In the genomic region with DNA sequence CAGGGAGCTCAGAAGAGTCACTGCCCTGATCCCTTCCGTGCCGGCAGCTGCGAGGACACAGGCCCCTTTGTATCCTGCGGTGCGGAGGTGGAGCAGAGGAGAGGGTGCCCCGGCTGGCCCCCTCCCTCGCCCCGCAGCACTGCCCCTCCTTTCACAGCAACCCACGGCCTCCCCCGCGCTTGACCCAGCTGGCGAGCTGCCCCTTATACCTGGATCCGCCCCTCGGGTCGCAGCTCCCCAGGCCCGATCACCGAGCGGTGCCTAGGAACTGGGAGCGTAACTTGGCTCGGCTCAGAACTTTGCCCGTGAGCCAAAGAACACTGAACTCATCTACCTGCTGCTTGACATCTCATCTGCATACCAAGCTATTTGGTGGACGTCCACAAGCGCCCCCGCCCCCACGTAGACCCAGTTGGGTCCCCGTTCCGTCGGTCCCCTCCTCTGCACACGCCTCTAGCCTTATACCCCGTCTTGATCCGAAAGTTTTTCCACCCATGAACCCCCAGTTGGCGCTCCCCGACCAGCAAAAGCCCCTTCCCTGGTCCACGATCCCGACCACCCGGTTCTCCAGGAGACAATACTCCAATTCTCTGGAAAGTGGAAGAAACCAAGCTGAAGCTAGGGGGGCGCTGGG, we compare ENCODE assay signal across 1 cellular context.
TF ChIP-seq lines count a peak whose summit lies in the region.

No MANE protein-coding gene starts in this region.

TF ChIP-seq in HEK293, 187 proteins besides CTCF, POLR2A, EP300 and RAD21 (continued from another document and continues in another):
- TF ChIP-seq EGR2 (tag by site-specific recombination; IDR thresholded peaks at IDR 0.05; ENCODE audit: low read depth): peak; percentile 93
- peak; percentile 25; the same call in 1 of the 2 replicates for TF ChIP-seq KLF9 (tag by site-specific recombination; IDR thresholded peaks at IDR 0.05; ENCODE audit: low read depth)
- TF ChIP-seq, protein P1, sequence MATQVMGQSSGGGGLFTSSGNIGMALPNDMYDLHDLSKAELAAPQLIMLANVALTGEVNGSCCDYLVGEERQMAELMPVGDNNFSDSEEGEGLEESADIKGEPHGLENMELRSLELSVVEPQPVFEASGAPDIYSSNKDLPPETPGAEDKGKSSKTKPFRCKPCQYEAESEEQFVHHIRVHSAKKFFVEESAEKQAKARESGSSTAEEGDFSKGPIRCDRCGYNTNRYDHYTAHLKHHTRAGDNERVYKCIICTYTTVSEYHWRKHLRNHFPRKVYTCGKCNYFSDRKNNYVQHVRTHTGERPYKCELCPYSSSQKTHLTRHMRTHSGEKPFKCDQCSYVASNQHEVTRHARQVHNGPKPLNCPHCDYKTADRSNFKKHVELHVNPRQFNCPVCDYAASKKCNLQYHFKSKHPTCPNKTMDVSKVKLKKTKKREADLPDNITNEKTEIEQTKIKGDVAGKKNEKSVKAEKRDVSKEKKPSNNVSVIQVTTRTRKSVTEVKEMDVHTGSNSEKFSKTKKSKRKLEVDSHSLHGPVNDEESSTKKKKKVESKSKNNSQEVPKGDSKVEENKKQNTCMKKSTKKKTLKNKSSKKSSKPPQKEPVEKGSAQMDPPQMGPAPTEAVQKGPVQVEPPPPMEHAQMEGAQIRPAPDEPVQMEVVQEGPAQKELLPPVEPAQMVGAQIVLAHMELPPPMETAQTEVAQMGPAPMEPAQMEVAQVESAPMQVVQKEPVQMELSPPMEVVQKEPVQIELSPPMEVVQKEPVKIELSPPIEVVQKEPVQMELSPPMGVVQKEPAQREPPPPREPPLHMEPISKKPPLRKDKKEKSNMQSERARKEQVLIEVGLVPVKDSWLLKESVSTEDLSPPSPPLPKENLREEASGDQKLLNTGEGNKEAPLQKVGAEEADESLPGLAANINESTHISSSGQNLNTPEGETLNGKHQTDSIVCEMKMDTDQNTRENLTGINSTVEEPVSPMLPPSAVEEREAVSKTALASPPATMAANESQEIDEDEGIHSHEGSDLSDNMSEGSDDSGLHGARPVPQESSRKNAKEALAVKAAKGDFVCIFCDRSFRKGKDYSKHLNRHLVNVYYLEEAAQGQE (tag by site-specific recombination; IDR thresholded peaks at IDR 0.05): 0 out of 2 replicates have a peak, but pooled peaks have one; percentile 4
- peak; percentile 100 for TF ChIP-seq ZBTB17 (tag by site-specific recombination; IDR thresholded peaks at IDR 0.05)
- TF ChIP-seq, protein P2, sequence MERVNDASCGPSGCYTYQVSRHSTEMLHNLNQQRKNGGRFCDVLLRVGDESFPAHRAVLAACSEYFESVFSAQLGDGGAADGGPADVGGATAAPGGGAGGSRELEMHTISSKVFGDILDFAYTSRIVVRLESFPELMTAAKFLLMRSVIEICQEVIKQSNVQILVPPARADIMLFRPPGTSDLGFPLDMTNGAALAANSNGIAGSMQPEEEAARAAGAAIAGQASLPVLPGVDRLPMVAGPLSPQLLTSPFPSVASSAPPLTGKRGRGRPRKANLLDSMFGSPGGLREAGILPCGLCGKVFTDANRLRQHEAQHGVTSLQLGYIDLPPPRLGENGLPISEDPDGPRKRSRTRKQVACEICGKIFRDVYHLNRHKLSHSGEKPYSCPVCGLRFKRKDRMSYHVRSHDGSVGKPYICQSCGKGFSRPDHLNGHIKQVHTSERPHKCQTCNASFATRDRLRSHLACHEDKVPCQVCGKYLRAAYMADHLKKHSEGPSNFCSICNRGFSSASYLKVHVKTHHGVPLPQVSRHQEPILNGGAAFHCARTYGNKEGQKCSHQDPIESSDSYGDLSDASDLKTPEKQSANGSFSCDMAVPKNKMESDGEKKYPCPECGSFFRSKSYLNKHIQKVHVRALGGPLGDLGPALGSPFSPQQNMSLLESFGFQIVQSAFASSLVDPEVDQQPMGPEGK (tag by site-specific recombination; IDR thresholded peaks at IDR 0.05): peak; percentile 63
- no peak for TF ChIP-seq ZNF529 (tag by site-specific recombination; IDR thresholded peaks at IDR 0.05; ENCODE audit: insufficient replicate concordance)
- no peak for TF ChIP-seq ZNF621 (tag by site-specific recombination; IDR thresholded peaks at IDR 0.05)
- no peak for TF ChIP-seq GLI4 (tag by site-specific recombination; IDR thresholded peaks at IDR 0.05)
- TF ChIP-seq, protein P3, sequence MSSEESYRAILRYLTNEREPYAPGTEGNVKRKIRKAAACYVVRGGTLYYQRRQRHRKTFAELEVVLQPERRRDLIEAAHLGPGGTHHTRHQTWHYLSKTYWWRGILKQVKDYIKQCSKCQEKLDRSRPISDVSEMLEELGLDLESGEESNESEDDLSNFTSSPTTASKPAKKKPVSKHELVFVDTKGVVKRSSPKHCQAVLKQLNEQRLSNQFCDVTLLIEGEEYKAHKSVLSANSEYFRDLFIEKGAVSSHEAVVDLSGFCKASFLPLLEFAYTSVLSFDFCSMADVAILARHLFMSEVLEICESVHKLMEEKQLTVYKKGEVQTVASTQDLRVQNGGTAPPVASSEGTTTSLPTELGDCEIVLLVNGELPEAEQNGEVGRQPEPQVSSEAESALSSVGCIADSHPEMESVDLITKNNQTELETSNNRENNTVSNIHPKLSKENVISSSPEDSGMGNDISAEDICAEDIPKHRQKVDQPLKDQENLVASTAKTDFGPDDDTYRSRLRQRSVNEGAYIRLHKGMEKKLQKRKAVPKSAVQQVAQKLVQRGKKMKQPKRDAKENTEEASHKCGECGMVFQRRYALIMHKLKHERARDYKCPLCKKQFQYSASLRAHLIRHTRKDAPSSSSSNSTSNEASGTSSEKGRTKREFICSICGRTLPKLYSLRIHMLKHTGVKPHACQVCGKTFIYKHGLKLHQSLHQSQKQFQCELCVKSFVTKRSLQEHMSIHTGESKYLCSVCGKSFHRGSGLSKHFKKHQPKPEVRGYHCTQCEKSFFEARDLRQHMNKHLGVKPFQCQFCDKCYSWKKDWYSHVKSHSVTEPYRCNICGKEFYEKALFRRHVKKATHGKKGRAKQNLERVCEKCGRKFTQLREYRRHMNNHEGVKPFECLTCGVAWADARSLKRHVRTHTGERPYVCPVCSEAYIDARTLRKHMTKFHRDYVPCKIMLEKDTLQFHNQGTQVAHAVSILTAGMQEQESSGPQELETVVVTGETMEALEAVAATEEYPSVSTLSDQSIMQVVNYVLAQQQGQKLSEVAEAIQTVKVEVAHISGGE (tag by site-specific recombination; conservative IDR thresholded peaks at IDR 0.05; ENCODE audit: low read depth): no peak
- TF ChIP-seq, protein P4, sequence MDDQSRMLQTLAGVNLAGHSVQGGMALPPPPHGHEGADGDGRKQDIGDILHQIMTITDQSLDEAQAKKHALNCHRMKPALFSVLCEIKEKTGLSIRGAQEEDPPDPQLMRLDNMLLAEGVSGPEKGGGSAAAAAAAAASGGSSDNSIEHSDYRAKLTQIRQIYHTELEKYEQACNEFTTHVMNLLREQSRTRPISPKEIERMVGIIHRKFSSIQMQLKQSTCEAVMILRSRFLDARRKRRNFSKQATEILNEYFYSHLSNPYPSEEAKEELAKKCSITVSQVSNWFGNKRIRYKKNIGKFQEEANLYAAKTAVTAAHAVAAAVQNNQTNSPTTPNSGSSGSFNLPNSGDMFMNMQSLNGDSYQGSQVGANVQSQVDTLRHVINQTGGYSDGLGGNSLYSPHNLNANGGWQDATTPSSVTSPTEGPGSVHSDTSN (CRISPR knock-in tag; IDR thresholded peaks at IDR 0.05): no peak
- TF ChIP-seq, protein P5, sequence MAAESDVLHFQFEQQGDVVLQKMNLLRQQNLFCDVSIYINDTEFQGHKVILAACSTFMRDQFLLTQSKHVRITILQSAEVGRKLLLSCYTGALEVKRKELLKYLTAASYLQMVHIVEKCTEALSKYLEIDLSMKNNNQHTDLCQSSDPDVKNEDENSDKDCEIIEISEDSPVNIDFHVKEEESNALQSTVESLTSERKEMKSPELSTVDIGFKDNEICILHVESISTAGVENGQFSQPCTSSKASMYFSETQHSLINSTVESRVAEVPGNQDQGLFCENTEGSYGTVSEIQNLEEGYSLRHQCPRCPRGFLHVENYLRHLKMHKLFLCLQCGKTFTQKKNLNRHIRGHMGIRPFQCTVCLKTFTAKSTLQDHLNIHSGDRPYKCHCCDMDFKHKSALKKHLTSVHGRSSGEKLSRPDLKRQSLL (tag by site-specific recombination; IDR thresholded peaks at IDR 0.05): no peak
- TF ChIP-seq, protein P6, sequence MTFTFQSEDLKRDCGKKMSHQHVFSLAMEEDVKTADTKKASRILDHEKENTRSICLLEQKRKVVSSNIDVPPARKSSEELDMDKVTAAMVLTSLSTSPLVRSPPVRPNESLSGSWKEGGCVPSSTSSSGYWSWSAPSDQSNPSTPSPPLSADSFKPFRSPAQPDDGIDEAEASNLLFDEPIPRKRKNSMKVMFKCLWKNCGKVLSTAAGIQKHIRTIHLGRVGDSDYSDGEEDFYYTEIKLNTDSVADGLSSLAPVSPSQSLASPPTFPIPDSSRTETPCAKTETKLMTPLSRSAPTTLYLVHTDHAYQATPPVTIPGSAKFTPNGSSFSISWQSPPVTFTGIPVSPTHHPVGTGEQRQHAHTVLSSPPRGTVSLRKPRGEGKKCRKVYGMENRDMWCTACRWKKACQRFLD (tag by site-specific recombination; IDR thresholded peaks at IDR 0.05): no peak
- no peak for TF ChIP-seq GLIS1 (tag by site-specific recombination; IDR thresholded peaks at IDR 0.05)
- no peak for TF ChIP-seq MYNN (tag by site-specific recombination; IDR thresholded peaks at IDR 0.05; ENCODE audit: borderline replicate concordance)
- TF ChIP-seq ZFHX2 (tag by site-specific recombination; conservative IDR thresholded peaks at IDR 0.05): peak; percentile 96
- no peak for TF ChIP-seq YY2 (tag by site-specific recombination; IDR thresholded peaks at IDR 0.05)
- TF ChIP-seq WT1 (tag by site-specific recombination; IDR thresholded peaks at IDR 0.05): peak; percentile 19; the same call in 1 of the 2 replicates
- TF ChIP-seq ZNF561 (tag by site-specific recombination; IDR thresholded peaks at IDR 0.05; ENCODE audit: borderline replicate concordance): no peak
- TF ChIP-seq ZNF121 (tag by site-specific recombination; IDR thresholded peaks at IDR 0.05): no peak
- TF ChIP-seq SCRT2 (tag by site-specific recombination; IDR thresholded peaks at IDR 0.05): 0 out of 2 replicates have a peak, but pooled peaks have one; percentile 49
- no peak for TF ChIP-seq REPIN1 (tag by site-specific recombination; IDR thresholded peaks at IDR 0.05; ENCODE audit: low read depth)
- TF ChIP-seq SCRT1 (tag by site-specific recombination; IDR thresholded peaks at IDR 0.05; ENCODE audit: borderline replicate concordance): no peak; the same call in 1 of the 2 replicates
- TF ChIP-seq PRDM1 (tag by site-specific recombination; IDR thresholded peaks at IDR 0.05): no peak
- TF ChIP-seq ZSCAN30 (tag by site-specific recombination; IDR thresholded peaks at IDR 0.05): peak; percentile 7; the same call in 1 of the 2 replicates
- 0 out of 2 replicates have a peak, but pooled peaks have one; percentile 11 for TF ChIP-seq ZBTB1 (tag by site-specific recombination; IDR thresholded peaks at IDR 0.05)
- TF ChIP-seq, protein P7, sequence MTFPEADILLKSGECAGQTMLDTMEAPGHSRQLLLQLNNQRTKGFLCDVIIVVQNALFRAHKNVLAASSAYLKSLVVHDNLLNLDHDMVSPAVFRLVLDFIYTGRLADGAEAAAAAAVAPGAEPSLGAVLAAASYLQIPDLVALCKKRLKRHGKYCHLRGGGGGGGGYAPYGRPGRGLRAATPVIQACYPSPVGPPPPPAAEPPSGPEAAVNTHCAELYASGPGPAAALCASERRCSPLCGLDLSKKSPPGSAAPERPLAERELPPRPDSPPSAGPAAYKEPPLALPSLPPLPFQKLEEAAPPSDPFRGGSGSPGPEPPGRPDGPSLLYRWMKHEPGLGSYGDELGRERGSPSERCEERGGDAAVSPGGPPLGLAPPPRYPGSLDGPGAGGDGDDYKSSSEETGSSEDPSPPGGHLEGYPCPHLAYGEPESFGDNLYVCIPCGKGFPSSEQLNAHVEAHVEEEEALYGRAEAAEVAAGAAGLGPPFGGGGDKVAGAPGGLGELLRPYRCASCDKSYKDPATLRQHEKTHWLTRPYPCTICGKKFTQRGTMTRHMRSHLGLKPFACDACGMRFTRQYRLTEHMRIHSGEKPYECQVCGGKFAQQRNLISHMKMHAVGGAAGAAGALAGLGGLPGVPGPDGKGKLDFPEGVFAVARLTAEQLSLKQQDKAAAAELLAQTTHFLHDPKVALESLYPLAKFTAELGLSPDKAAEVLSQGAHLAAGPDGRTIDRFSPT (tag by site-specific recombination; IDR thresholded peaks at IDR 0.05): peak; percentile 71
- TF ChIP-seq OVOL3 (tag by site-specific recombination; IDR thresholded peaks at IDR 0.05): no peak
- TF ChIP-seq ZNF174 (tag by site-specific recombination; IDR thresholded peaks at IDR 0.05): no peak
- TF ChIP-seq ZBTB8A (tag by site-specific recombination; IDR thresholded peaks at IDR 0.05): no peak
- no peak for TF ChIP-seq ZNF138 (tag by site-specific recombination; IDR thresholded peaks at IDR 0.05; ENCODE audit: borderline replicate concordance)
- TF ChIP-seq ZFP69B (tag by site-specific recombination; IDR thresholded peaks at IDR 0.05): peak; percentile 12; the same call in 1 of the 2 replicates
- TF ChIP-seq, protein P8, sequence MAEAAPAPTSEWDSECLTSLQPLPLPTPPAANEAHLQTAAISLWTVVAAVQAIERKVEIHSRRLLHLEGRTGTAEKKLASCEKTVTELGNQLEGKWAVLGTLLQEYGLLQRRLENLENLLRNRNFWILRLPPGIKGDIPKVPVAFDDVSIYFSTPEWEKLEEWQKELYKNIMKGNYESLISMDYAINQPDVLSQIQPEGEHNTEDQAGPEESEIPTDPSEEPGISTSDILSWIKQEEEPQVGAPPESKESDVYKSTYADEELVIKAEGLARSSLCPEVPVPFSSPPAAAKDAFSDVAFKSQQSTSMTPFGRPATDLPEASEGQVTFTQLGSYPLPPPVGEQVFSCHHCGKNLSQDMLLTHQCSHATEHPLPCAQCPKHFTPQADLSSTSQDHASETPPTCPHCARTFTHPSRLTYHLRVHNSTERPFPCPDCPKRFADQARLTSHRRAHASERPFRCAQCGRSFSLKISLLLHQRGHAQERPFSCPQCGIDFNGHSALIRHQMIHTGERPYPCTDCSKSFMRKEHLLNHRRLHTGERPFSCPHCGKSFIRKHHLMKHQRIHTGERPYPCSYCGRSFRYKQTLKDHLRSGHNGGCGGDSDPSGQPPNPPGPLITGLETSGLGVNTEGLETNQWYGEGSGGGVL (tag by site-specific recombination; IDR thresholded peaks at IDR 0.05): 0 out of 2 replicates have a peak, but pooled peaks have one; percentile 11
- no peak for TF ChIP-seq YY1 (tag by site-specific recombination; IDR thresholded peaks at IDR 0.05)
- TF ChIP-seq, protein P9, sequence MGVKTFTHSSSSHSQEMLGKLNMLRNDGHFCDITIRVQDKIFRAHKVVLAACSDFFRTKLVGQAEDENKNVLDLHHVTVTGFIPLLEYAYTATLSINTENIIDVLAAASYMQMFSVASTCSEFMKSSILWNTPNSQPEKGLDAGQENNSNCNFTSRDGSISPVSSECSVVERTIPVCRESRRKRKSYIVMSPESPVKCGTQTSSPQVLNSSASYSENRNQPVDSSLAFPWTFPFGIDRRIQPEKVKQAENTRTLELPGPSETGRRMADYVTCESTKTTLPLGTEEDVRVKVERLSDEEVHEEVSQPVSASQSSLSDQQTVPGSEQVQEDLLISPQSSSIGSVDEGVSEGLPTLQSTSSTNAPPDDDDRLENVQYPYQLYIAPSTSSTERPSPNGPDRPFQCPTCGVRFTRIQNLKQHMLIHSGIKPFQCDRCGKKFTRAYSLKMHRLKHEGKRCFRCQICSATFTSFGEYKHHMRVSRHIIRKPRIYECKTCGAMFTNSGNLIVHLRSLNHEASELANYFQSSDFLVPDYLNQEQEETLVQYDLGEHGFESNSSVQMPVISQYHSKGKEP (tag by site-specific recombination; IDR thresholded peaks at IDR 0.05): no peak
